Comparison of ENCODE assay signal across 8 cellular contexts in the genomic region with DNA sequence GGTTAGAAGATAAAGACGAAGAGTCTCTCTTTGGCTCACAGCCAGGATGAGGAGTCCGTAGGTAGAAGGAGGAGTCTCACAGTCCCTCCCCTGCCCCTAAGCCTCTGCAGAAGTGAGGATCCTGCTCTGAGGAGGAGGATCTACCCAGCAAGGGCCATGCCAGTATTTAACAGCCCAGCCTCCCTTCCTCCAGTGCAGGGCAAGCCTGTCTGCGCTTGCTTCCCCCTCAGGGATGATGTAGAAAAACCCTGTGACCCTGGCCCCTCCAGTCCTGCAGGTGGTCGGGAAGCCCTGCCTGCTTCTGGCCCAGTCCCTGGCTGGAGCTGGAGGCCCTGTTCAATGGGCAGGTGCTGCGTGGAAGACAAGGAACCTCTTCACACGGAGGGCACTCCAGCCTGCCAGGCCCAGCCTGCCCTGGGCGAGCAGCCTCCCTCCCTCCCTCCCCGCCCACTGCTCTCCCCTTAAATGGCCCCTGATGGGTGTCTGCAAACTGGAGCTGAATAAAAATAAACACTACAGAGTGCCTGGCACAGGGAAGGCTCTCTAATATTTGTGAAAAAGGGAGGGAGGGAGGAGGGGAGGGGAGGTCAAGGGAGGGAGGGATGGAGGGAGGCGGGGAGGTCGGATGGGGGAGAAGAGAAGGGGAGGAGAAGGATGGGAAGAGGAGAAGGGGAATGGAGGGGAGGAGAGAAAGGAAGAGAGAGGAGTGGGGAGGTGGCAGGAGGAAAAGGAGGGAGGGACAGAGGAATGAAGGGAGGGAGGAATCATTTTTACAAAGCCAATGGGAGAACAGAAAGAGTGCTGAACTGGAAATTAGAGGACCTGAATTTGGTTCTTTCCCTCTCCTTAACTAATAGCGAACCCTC.
A peak's percentile ranks its signal among the peaks of the same experiment; 100 is the strongest.
DNase-seq lines count a peak whose midpoint lies in the region; ATAC-seq and TF ChIP-seq lines count a peak whose summit lies in the region.

No MANE protein-coding gene starts in this region.

- no peaks in the 10 kb centered on the region for H3K9me2 ChIP-seq in Karpas-422 (replicated peaks; ENCODE audit: insufficient read depth, low read length)

- TF ChIP-seq CTCF in gastroesophageal sphincter (IDR thresholded peaks at IDR 0.05) (no peak), Calu3 (IDR thresholded peaks at IDR 0.05; ENCODE audit: unreplicated experiment) (no peak)

- H3K79me2 ChIP-seq in Karpas-422 (ENCODE audit: low read length), result no peaks in the 10 kb centered on the region

- no peaks in the 10 kb centered on the region for H3K27me3 ChIP-seq in gastroesophageal sphincter
- peaks cover 19 to 31% (median 22%) of the 10 kb centered on the region in 3 donors for H3K27me3 ChIP-seq in skeletal muscle tissue (ENCODE audit: control insufficient read depth in 3 of 3, insufficient read depth in 3 of 3, low read length in 3 of 3)
- 0 out of 2 replicates have a peak, but pooled peaks cover 6% of the 10 kb centered on the region for H3K27me3 ChIP-seq in Karpas-422 (ENCODE audit: low read length)

- no peak overlapping the region for H3K4me2 ChIP-seq in Karpas-422 (ENCODE audit: low read depth, low read length, poor library complexity, severe bottlenecking)

- H3K36me3 Mint-ChIP-seq in Calu3 (ENCODE audit: insufficient read depth, unreplicated experiment), result peaks cover 5% of the 10 kb centered on the region

- H3K27ac ChIP-seq in gastroesophageal sphincter (peak overlapping the region; percentile 70 to 92 (median 88)), skeletal muscle tissue (ENCODE audit: low read depth, low read length) (peak overlapping the region; percentile 51), Karpas-422 (ENCODE audit: low read length) (no peak overlapping the region)

- H3K9me3 ChIP-seq in gastroesophageal sphincter (peaks cover 0 to 3% (median 0%) of the 10 kb centered on the region in 3 donors), skeletal muscle tissue (ENCODE audit: control insufficient read depth in 3 of 3, low read length in 3 of 3) (peaks cover 0 to 5% (median 2%) of the 10 kb centered on the region in 3 donors), Karpas-422 (ENCODE audit: low read length) (no peaks in the 10 kb centered on the region)

- peak overlapping the region in 1 of 2 donors; percentile 29 for H3K4me3 ChIP-seq in gastroesophageal sphincter
- peak overlapping the region in 1 of 3 donors; percentile 29 for H3K4me3 ChIP-seq in skeletal muscle tissue (ENCODE audit: low read length in 3 of 3)
- no peak overlapping the region for H3K4me3 ChIP-seq in Karpas-422 (ENCODE audit: low read length)

- intact Hi-C loops in Calu3 (cut with micrococcal nuclease; ENCODE audit: unreplicated experiment), result no loop called here

- H3K9ac ChIP-seq in skeletal muscle tissue (ENCODE audit: low read depth in 1 of 3, low read length in 3 of 3) (peak overlapping the region in 1 of 3 donors; percentile 50), Karpas-422 (ENCODE audit: low read length) (no peak overlapping the region)

- ATAC-seq in gastroesophageal sphincter, result peak; percentile 74
- ATAC-seq in HG02798 (IDR thresholded peaks at IDR 0.05; ENCODE audit: poor library complexity, unreplicated experiment), result no peak

- no peak for TF ChIP-seq POLR2A in gastroesophageal sphincter (IDR thresholded peaks at IDR 0.05)

- no peak overlapping the region for H3K4me3 Mint-ChIP-seq in Calu3 (ENCODE audit: low read depth, unreplicated experiment)

- no peak overlapping the region for H3K27ac Mint-ChIP-seq in Calu3 (ENCODE audit: unreplicated experiment)

- H3K4me1 Mint-ChIP-seq in Calu3 (ENCODE audit: low read depth, unreplicated experiment), result peaks cover 6% of the 10 kb centered on the region

- BruUV-seq in Calu3 (replicated peaks; lab: Mats Ljungman, UMichigan), result no TSS peak

- CTCF ChIA-PET in Calu3 (lab: Charles Lee), result interaction anchor here (0.6 kb wide), 1 partner anchor 422 kb away, joined by 3 read pairs; no protein-coding TSS in a partner anchor

- peaks cover 3% of the 10 kb centered on the region for H3K9me3 Mint-ChIP-seq in Calu3 (ENCODE audit: low read depth, unreplicated experiment)

- DNase-seq in HK-2 (ENCODE audit: unreplicated experiment) (peak; percentile 3), NCI-H82 treated with DMSO at 0.1 percent for 48 hours (lab: John Stamatoyannopoulos, UW; ENCODE audit: unreplicated experiment) (peak; percentile 63), Karpas-422 (no peak), Calu3 (no peak), SKM-1 treated with dmso at 0.1 percent for 144 hours (lab: John Stamatoyannopoulos, UW; ENCODE audit: unreplicated experiment) (no peak)

- H3K27me3 Mint-ChIP-seq in Calu3 (ENCODE audit: unreplicated experiment), result peaks cover 98% of the 10 kb centered on the region

- no peak overlapping the region for H2AFZ ChIP-seq in Karpas-422 (ENCODE audit: low read length)

- TF ChIP-seq EP300 in gastroesophageal sphincter (IDR thresholded peaks at IDR 0.05), result no peak

- no peaks in the 10 kb centered on the region for H3K36me3 ChIP-seq in gastroesophageal sphincter
- H3K36me3 ChIP-seq in skeletal muscle tissue (ENCODE audit: control insufficient read depth in 3 of 3, insufficient read depth in 3 of 3, low read length in 3 of 3), result no peaks in the 10 kb centered on the region
- H3K36me3 ChIP-seq in Karpas-422 (ENCODE audit: insufficient read depth, low read length), result no peaks in the 10 kb centered on the region

- WGBS in gastroesophageal sphincter (ENCODE audit: low coverage in 1 of 2), 2 donors, result 0 to 3% methylated on average over 1 to 5 of the region's 11 CpGs

- H3K4me1 ChIP-seq in gastroesophageal sphincter, result peaks cover 9 to 57% (median 35%) of the 10 kb centered on the region in 3 donors
- peaks cover 32 to 34% (median 33%) of the 10 kb centered on the region in 3 donors for H3K4me1 ChIP-seq in skeletal muscle tissue (ENCODE audit: control insufficient read depth in 3 of 3, insufficient read depth in 3 of 3, low read length in 3 of 3)
- H3K4me1 ChIP-seq in Karpas-422 (ENCODE audit: low read length), result no peaks in the 10 kb centered on the region

- no peaks in the 10 kb centered on the region for H4K20me1 ChIP-seq in Karpas-422 (ENCODE audit: insufficient read depth, low read depth, low read length)

Comparison
In these comparisons a context has a peak if more than half of its experiments do, and no peak if none do; other contexts are left out.
1. DNase-seq: peak in HK-2 (single experiment) and NCI-H82 treated with DMSO at 0.1 percent for 48 hours (single experiment); none in Karpas-422 (single experiment), Calu3 (single experiment) and SKM-1 treated with dmso at 0.1 percent for 144 hours (single experiment).